In the genomic region with DNA sequence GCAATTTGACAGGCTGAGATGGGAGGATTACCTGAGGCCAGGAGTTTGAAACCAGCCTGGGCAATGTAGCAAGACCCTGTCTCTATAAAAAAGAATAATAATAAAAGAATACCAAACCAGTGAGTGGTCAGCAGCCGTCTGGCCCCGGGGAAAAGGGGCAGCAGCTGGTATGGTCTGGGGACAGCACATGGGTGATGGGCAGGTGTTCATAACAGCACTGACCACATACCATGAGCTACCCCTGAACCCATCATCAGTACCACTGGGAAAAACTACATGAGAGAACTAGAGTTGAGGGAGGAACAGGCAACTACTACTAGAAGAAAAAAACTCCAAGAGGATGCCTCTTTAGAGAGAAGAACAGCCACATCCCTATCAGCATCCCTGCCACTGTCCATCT, we compare ENCODE assay signal across 11 cellular contexts.
"Had no signal": no experiment of that assay in that cellular context is flagged by ENCODE, and none has a peak within 500 bp of the region (broad histone marks: within the 10 kb centered on the region; RNA-seq: fewer than 3 reads in every experiment).

No MANE protein-coding gene starts in this region.

- H3K4me3 Mint-ChIP-seq: activated T-cell treated with anti-CD3 and anti-CD28 coated beads, Interleukin-2, amount 50 U/mL, for 72 hours; type B pancreatic cell had no signal

- H3K27ac Mint-ChIP-seq: activated T-cell treated with anti-CD3 and anti-CD28 coated beads, Interleukin-2, amount 50 U/mL, for 72 hours; type B pancreatic cell had no signal

- ATAC-seq: activated T-cell treated with anti-CD3 and anti-CD28 coated beads, Interleukin-2, amount 50 U/mL, for 72 hours had no signal

- H3K27me3 ChIP-seq: dorsolateral prefrontal cortex, neutrophil had no signal

- H3K9me3 Mint-ChIP-seq: activated T-cell treated with anti-CD3 and anti-CD28 coated beads, Interleukin-2, amount 50 U/mL, for 72 hours; type B pancreatic cell had no signal

- H3K9me3 ChIP-seq: neutrophil had no signal

- H3K36me3 ChIP-seq: neutrophil had no signal

- H3K27me3 Mint-ChIP-seq: type B pancreatic cell had no signal

- H3K27ac ChIP-seq: neutrophil had no signal

- H3K4me3 ChIP-seq: dorsolateral prefrontal cortex, lung had no signal

- DNase-seq: activated CD4-positive, CD25-positive, alpha-beta regulatory T cell treated with anti-CD3 and anti-CD28 coated beads, Interleukin-2, amount 50 U/mL, for 72 hours; activated gamma-delta T cell; activated T-cell treated with anti-CD3 and anti-CD28 coated beads, Interleukin-2, amount 50 U/mL, for 72 hours; dorsolateral prefrontal cortex; islet precursor cell; midbrain; stimulated activated CD4-positive, alpha-beta T cell treated with anti-CD3 and anti-CD28 coated beads, Interleukin-2, amount 100 ng/mL, for 48 hours; stimulated activated naive CD4-positive, alpha-beta T cell had no signal
